In the genomic region with DNA sequence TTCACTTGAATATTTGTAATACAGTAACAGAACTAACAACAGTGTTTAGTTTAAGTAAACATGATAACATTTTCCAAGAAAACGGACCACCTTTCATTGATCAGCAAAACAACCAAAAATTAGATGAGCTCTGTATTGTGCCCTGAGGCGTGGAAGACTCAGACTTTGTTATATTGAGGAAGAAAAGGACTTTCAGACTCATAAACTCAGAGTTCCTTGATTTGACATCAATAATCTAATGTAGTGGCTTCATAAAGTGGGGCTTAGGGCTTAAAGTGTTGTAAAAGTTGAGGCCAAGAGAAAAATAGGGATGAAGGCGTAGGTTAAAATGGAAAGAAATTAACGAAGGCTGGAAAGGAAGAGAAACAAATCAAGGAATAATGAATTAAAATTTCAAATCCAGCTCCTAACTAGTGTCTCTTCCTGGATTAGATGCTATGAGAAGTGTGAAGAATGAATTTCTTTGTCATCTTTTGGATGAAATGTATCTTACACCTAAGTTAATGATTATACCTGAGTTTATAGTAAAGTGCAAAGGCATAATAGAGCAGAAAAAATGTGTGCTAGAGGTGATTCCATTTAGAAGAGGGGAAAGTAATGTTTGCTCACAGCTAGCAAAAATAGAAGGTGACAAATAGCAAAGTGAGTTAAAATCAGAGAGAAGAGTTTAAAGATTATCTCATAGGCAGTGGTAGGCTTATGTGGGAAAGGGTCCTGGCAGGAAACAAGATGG, we compare ENCODE assay signal across 24 cellular contexts. TPM values are rescaled to one million over a fixed set of nuclear protein-coding genes. Genes with fewer than 3 reads are reported as not detected.
DNase-seq lines count a peak whose midpoint lies in the region; ATAC-seq, FAIRE-seq and TF ChIP-seq lines count a peak whose summit lies in the region.
"Had no signal": no experiment of that assay in that cellular context is flagged by ENCODE, and none has a peak within 500 bp of the region (broad histone marks: within the 10 kb centered on the region; RNA-seq: fewer than 3 reads in every experiment).

No MANE protein-coding gene starts in this region.

- no peak overlapping the region for H3K27ac ChIP-seq in astrocyte (ENCODE audit: low read depth, low read length)
- H3K27ac ChIP-seq in RWPE1, result no peak overlapping the region
- H3K27ac ChIP-seq: BLaER1, C4-2B had no signal

- H3K4me1 Mint-ChIP-seq in Calu3 (ENCODE audit: low read depth, unreplicated experiment) (peaks cover 60% of the 10 kb centered on the region), astrocyte (ENCODE audit: low read depth, unreplicated experiment) (no peaks in the 10 kb centered on the region), type B pancreatic cell (ENCODE audit: unreplicated experiment) (no peaks in the 10 kb centered on the region)
- H3K4me1 Mint-ChIP-seq: B cell; CD4-positive, CD25-positive, alpha-beta regulatory T cell; GM23338; H9 had no signal

- CTCF ChIA-PET in Calu3 (lab: Charles Lee) (interaction anchor here (1.5 kb wide), 1 partner anchor 20 kb away, joined by 8 read pairs; a partner anchor contains a TSS), RWPE1 (lab: Yijun Ruan, JAX) (no interaction called here)

- H3K9me3 Mint-ChIP-seq in Calu3 (ENCODE audit: low read depth, unreplicated experiment) (no peaks in the 10 kb centered on the region), astrocyte (ENCODE audit: unreplicated experiment) (peaks cover 3% of the 10 kb centered on the region), type B pancreatic cell (no peaks in the 10 kb centered on the region)
- H3K9me3 Mint-ChIP-seq: CD8-positive, alpha-beta T cell; GM23338 had no signal

- POLR2A ChIA-PET in RWPE1 (lab: Yijun Ruan, JAX; ENCODE audit: low non-redundant PET), result no interaction called here

- H3K27me3 Mint-ChIP-seq in Calu3 (ENCODE audit: unreplicated experiment), result no peaks in the 10 kb centered on the region
- no peaks in the 10 kb centered on the region for H3K27me3 Mint-ChIP-seq in astrocyte (ENCODE audit: low read depth, unreplicated experiment)
- no peaks in the 10 kb centered on the region for H3K27me3 Mint-ChIP-seq in type B pancreatic cell
- H3K27me3 Mint-ChIP-seq: CD4-positive, CD25-positive, alpha-beta regulatory T cell had no signal

- no peaks in the 10 kb centered on the region for H3K27me3 ChIP-seq in astrocyte (ENCODE audit: insufficient read depth, low read length)

- no peak overlapping the region for H3K9ac ChIP-seq in astrocyte (ENCODE audit: low read length)
- H3K9ac ChIP-seq: BLaER1 had no signal

- H3K36me3 ChIP-seq in astrocyte (ENCODE audit: insufficient read depth, low read length), result no peaks in the 10 kb centered on the region
- no peaks in the 10 kb centered on the region for H3K36me3 ChIP-seq in mucosa of descending colon (ENCODE audit: low read depth)
- H3K36me3 ChIP-seq: BLaER1 had no signal

- H3K9me3 ChIP-seq in astrocyte (ENCODE audit: insufficient read depth, low read depth, low read length) (no peaks in the 10 kb centered on the region), mucosa of descending colon (no peaks in the 10 kb centered on the region)

- peak; percentile 76 for ATAC-seq in mucosa of descending colon
- ATAC-seq: CD8-positive, alpha-beta T cell; GM23338; HCT116 had no signal

- H3K4me1 ChIP-seq in astrocyte (ENCODE audit: insufficient read depth, low read length) (no peaks in the 10 kb centered on the region), mucosa of descending colon (ENCODE audit: low read depth) (no peaks in the 10 kb centered on the region)
- H3K4me1 ChIP-seq: BLaER1 had no signal

- H3K4me3 ChIP-seq in astrocyte (ENCODE audit: insufficient read depth, low read depth, low read length) (no peak overlapping the region), mucosa of descending colon (no peak overlapping the region)
- H3K4me3 ChIP-seq: BLaER1, GM23338 had no signal

- no peak for TF ChIP-seq CTCF in Calu3 (IDR thresholded peaks at IDR 0.05; ENCODE audit: unreplicated experiment)
- TF ChIP-seq CTCF in astrocyte (IDR thresholded peaks at IDR 0.05; ENCODE audit: insufficient read depth, low read depth, low read length), result no peak
- TF ChIP-seq CTCF in mucosa of descending colon (IDR thresholded peaks at IDR 0.05), result no peak
- TF ChIP-seq CTCF in type B pancreatic cell (conservative IDR thresholded peaks at IDR 0.05), result no peak
- TF ChIP-seq CTCF in RWPE1 (conservative IDR thresholded peaks at IDR 0.05; ENCODE audit: low read depth), result no peak

- H3K36me3 Mint-ChIP-seq in Calu3 (ENCODE audit: insufficient read depth, unreplicated experiment), result no peaks in the 10 kb centered on the region
- H3K36me3 Mint-ChIP-seq in astrocyte (ENCODE audit: low read depth, unreplicated experiment), result no peaks in the 10 kb centered on the region
- H3K36me3 Mint-ChIP-seq in type B pancreatic cell, result no peaks in the 10 kb centered on the region
- H3K36me3 Mint-ChIP-seq: CD4-positive, CD25-positive, alpha-beta regulatory T cell; CD8-positive, alpha-beta T cell had no signal

- no peak overlapping the region for H2AFZ ChIP-seq in astrocyte (ENCODE audit: low read depth, low read length)
- H2AFZ ChIP-seq: GM23338 had no signal

- no peaks in the 10 kb centered on the region for H3K79me2 ChIP-seq in astrocyte (ENCODE audit: insufficient read depth, low read length)

- DNase-seq in Calu3 (no peak), astrocyte (ENCODE audit: low read depth) (no peak), mucosa of descending colon (no peak), type B pancreatic cell (ENCODE audit: extremely low spot score, unreplicated experiment) (no peak), RWPE1 (ENCODE audit: low spot score) (no peak), COR-L47 (lab: John Stamatoyannopoulos, UW) (no peak), activated T-cell treated with anti-CD3 and anti-CD28 coated beads for 4 hours (no peak)
- DNase-seq: CD4-positive, CD25-positive, alpha-beta regulatory T cell; CD8-positive, alpha-beta T cell; DMS53; DMS79 treated with DMSO at 0.1 percent for 48 hours; GF-D8; H9 had no signal

- no TSS peak for BruUV-seq in Calu3 (replicated peaks; lab: Mats Ljungman, UMichigan)

- intact Hi-C loops in Calu3 (cut with micrococcal nuclease; ENCODE audit: unreplicated experiment) (loop anchor here (5.0 kb wide), 1 partner anchor 112 kb away; no protein-coding TSS in a partner anchor), mucosa of descending colon (cut with DNase I, micrococcal nuclease) (no loop called here)

- H4K20me1 ChIP-seq in astrocyte (ENCODE audit: insufficient read depth, low read length), result no peaks in the 10 kb centered on the region
- H4K20me1 ChIP-seq: BLaER1 had no signal

- peak; percentile 96 for FAIRE-seq in astrocyte (lab: Jason Lieb, UNC)
- FAIRE-seq: GM12891, GM18507 had no signal

- H3K4me3 Mint-ChIP-seq in Calu3 (ENCODE audit: low read depth, unreplicated experiment) (no peak overlapping the region), astrocyte (ENCODE audit: unreplicated experiment) (no peak overlapping the region), type B pancreatic cell (no peak overlapping the region)
- H3K4me3 Mint-ChIP-seq: B cell; CD4-positive, CD25-positive, alpha-beta regulatory T cell; CD8-positive, alpha-beta T cell; GM23338; H9 had no signal

- no peak overlapping the region for H3K4me2 ChIP-seq in astrocyte (ENCODE audit: low read length)
- H3K4me2 ChIP-seq: BLaER1, GM23338 had no signal

- H3K27ac Mint-ChIP-seq in Calu3 (ENCODE audit: unreplicated experiment), result peak overlapping the region; percentile 20
- H3K27ac Mint-ChIP-seq in astrocyte (ENCODE audit: unreplicated experiment), result no peak overlapping the region
- H3K27ac Mint-ChIP-seq in type B pancreatic cell, result peak overlapping the region; percentile 22
- H3K27ac Mint-ChIP-seq: B cell; CD4-positive, CD25-positive, alpha-beta regulatory T cell; CD8-positive, alpha-beta T cell; GM23338; H9 had no signal

RNA-seq across cellular contexts. Expression of a gene that starts 19.8 kb away (rescaled TPM):
- total RNA-seq in Calu3 (2022) (not detected in 2 replicates), astrocyte (not detected in 2 replicates), mucosa of descending colon (1 to 10 TPM in 2 of 3 donors, under 1 TPM in 1; 0.57 to 3.2 (median 1.5) TPM), type B pancreatic cell (ENCODE audit: low replicate concordance) (0.38 and 1.6 TPM in 2 replicates)
- total RNA-seq: A172; B cell; CD4-positive, CD25-positive, alpha-beta regulatory T cell; CD8-positive, alpha-beta T cell; Daoy; G401; GM23338; H4; H9 had no signal
